ENCODE assay signal across 3 cellular contexts in the genomic region with DNA sequence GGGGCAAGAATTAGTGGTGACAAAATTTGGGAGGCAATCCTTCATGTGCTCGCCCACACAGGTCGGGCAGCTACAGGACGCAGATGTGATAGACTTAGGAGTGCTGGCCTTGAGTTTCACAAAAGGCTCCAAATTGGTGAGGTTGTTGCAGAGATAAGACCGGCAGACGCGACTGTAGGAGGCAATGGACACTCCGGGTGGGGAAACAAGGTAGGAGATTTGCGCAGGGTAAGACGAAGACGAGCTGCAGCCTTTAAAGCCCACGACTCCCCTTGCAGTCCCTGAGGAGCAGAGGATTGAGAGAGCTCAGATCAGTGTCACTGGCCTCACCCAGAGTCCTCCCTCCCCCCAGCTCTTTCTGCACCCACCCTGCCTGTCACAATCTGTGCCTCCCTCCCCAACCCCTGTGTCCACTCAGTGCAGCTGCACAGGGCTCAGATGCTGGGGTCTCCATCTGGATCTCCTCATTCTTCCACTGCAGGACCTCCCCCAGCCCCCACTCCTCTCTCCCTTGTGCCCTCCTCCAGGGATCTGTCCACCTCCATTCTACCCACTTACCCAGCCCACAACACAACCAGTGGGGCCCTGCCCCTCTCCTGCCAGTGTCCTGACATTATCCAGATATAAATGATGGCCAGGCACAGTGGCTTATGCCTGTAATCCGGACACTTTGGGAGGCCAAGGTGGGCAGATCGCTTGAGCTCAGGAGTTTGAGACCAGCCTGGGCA.
TF ChIP-seq lines count a peak whose summit lies in the region.

No MANE protein-coding gene starts in this region.

TF ChIP-seq in A549, 52 proteins besides CTCF, POLR2A, EP300 and RAD21:
- TF ChIP-seq RNF2 (IDR thresholded peaks at IDR 0.05; ENCODE audit: borderline replicate concordance, low read depth) = no peak
- TF ChIP-seq RFX5 (IDR thresholded peaks at IDR 0.05) = no peak
- no peak for TF ChIP-seq CBX2 (IDR thresholded peaks at IDR 0.05; ENCODE audit: borderline replicate concordance, low read depth)
- TF ChIP-seq NR3C1 (IDR thresholded peaks at IDR 0.05) = no peak

TF ChIP-seq in HEK293, 187 proteins besides CTCF, POLR2A, EP300 and RAD21:
- TF ChIP-seq EGR2 (tag by site-specific recombination; IDR thresholded peaks at IDR 0.05; ENCODE audit: low read depth) (peak; percentile 72), SP2 (tag by site-specific recombination; IDR thresholded peaks at IDR 0.05) (no peak), ZFHX2 (tag by site-specific recombination; conservative IDR thresholded peaks at IDR 0.05) (peak; percentile 60)

TF ChIP-seq in H1, 55 proteins besides CTCF, POLR2A, EP300 and RAD21:
- TF ChIP-seq SIX5 (IDR thresholded peaks at IDR 0.05; ENCODE audit: low read depth, low read length) (no peak), NRF1 (IDR thresholded peaks at IDR 0.05; ENCODE audit: low read depth, low read length) (no peak), KDM4A (IDR thresholded peaks at IDR 0.05; ENCODE audit: low read depth, low read length, severe bottlenecking) (no peak), TAF7 (optimal IDR thresholded peaks at IDR 0.05; ENCODE audit: borderline replicate concordance, low read depth, low read length) (no peak)
TF ChIP-seq in H1: peak in this region for 0.
